1 cellular context compared by ENCODE assay signal in genomic region chr5:1879292-1880263, GRCh38.
TF ChIP-seq lines count a peak whose summit lies in the region.

No MANE protein-coding gene starts in this region.

TF ChIP-seq in HCT116, 20 proteins besides CTCF, POLR2A, EP300 and RAD21:
- no peak for TF ChIP-seq MAX (IDR thresholded peaks at IDR 0.05)
- TF ChIP-seq POLR2AphosphoS5 (IDR thresholded peaks at IDR 0.05; ENCODE audit: low read depth, low read length), result no peak
- no peak for TF ChIP-seq ELF1 (IDR thresholded peaks at IDR 0.05; ENCODE audit: borderline replicate concordance, low read depth)
- no peak for TF ChIP-seq CBX3 (IDR thresholded peaks at IDR 0.05; ENCODE audit: low read depth)
- TF ChIP-seq SP1 (IDR thresholded peaks at IDR 0.05; ENCODE audit: low read depth), result no peak
- TF ChIP-seq SIN3A (IDR thresholded peaks at IDR 0.05; ENCODE audit: low read depth), result no peak
- TF ChIP-seq, protein P1, sequence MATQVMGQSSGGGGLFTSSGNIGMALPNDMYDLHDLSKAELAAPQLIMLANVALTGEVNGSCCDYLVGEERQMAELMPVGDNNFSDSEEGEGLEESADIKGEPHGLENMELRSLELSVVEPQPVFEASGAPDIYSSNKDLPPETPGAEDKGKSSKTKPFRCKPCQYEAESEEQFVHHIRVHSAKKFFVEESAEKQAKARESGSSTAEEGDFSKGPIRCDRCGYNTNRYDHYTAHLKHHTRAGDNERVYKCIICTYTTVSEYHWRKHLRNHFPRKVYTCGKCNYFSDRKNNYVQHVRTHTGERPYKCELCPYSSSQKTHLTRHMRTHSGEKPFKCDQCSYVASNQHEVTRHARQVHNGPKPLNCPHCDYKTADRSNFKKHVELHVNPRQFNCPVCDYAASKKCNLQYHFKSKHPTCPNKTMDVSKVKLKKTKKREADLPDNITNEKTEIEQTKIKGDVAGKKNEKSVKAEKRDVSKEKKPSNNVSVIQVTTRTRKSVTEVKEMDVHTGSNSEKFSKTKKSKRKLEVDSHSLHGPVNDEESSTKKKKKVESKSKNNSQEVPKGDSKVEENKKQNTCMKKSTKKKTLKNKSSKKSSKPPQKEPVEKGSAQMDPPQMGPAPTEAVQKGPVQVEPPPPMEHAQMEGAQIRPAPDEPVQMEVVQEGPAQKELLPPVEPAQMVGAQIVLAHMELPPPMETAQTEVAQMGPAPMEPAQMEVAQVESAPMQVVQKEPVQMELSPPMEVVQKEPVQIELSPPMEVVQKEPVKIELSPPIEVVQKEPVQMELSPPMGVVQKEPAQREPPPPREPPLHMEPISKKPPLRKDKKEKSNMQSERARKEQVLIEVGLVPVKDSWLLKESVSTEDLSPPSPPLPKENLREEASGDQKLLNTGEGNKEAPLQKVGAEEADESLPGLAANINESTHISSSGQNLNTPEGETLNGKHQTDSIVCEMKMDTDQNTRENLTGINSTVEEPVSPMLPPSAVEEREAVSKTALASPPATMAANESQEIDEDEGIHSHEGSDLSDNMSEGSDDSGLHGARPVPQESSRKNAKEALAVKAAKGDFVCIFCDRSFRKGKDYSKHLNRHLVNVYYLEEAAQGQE (IDR thresholded peaks at IDR 0.05; ENCODE audit: low read depth), result no peak
- no peak for TF ChIP-seq JUND (IDR thresholded peaks at IDR 0.05)
- no peak for TF ChIP-seq EGR1 (IDR thresholded peaks at IDR 0.05; ENCODE audit: low read depth)
- no peak for TF ChIP-seq FOSL1 (IDR thresholded peaks at IDR 0.05; ENCODE audit: low read depth)
- no peak for TF ChIP-seq YY1 (IDR thresholded peaks at IDR 0.05; ENCODE audit: extremely low read depth, insufficient replicate concordance, low read depth, low read length)
- TF ChIP-seq EZH2phosphoT487 (IDR thresholded peaks at IDR 0.05; ENCODE audit: borderline replicate concordance), result no peak
- TF ChIP-seq ZFX (IDR thresholded peaks at IDR 0.05), result no peak
- no peak for TF ChIP-seq CEBPB (IDR thresholded peaks at IDR 0.05; ENCODE audit: low read depth)
- TF ChIP-seq EZH2 (IDR thresholded peaks at IDR 0.05), result no peak
- no peak for TF ChIP-seq SRF (IDR thresholded peaks at IDR 0.05; ENCODE audit: low read depth)
